In the genomic region with DNA sequence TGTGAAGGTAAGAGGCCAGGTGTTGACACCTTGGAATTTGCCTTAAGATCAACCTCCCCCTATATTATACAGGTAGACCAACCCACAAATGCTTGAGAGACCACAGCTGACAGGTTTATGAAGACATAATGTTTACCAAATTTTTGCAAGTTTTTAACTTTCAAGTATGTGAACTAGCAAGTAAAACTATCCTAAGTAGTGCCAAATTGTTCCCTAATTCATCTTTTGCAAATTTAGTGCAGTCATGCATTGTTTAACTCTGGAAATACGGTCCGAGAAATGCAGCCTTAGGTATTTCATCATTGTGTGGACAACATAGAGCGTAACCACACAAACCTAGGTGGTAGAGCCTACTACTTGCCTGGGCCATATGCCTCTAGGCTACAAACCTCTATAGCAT, we compare ENCODE assay signal across 31 cellular contexts. TPM values are rescaled to one million over a fixed set of nuclear protein-coding genes. Genes with fewer than 3 reads are reported as not detected.
DNase-seq lines count a peak whose midpoint lies in the region; ATAC-seq, FAIRE-seq and TF ChIP-seq lines count a peak whose summit lies in the region.
"Had no signal": no experiment of that assay in that cellular context is flagged by ENCODE, and none has a peak within 500 bp of the region (broad histone marks: within the 10 kb centered on the region; RNA-seq: fewer than 3 reads in every experiment).

No MANE protein-coding gene starts in this region.

- CTCF ChIA-PET in activated CD4-positive, alpha-beta T cell treated with anti-CD3 and anti-CD28 coated beads, Interleukin-2, amount 10 ng/mL, durations not matched to agents 7 days and 5 days (lab: Charles Lee), result interaction anchor here (6.0 kb wide), 1 partner anchor 12 kb away, joined by 17 read pairs; a partner anchor contains a TSS

- no peaks in the 10 kb centered on the region for H3K9me3 Mint-ChIP-seq in activated CD4-positive, alpha-beta T cell treated with anti-CD3 and anti-CD28 coated beads, Interleukin-2, amount 10 ng/mL, durations not matched to agents 7 days and 5 days
- H3K9me3 Mint-ChIP-seq in central memory CD8-positive, alpha-beta T cell, result no peaks in the 10 kb centered on the region
- H3K9me3 Mint-ChIP-seq in natural killer cell treated with Interleukin-12 subunit alpha and Interleukin-12 subunit beta and Interleukin-15 and Interleukin-18, amount 100 ng/mL, for 72 hours, result no peaks in the 10 kb centered on the region

- DNase-seq in activated CD4-positive, alpha-beta T cell treated with anti-CD3 and anti-CD28 coated beads, Interleukin-2, amount 10 ng/mL, durations not matched to agents 7 days and 5 days, result no peak
- no peak for DNase-seq in activated CD4-positive, alpha-beta T cell treated with anti-CD3 and anti-CD28 coated beads for 1 hour
- DNase-seq in HTR-8/SVneo (ENCODE audit: insufficient read length, low spot score) (no peak), GM20000 (ENCODE audit: low spot score) (no peak), NCI-H187 treated with DMSO at 0.1 percent for 48 hours (lab: John Stamatoyannopoulos, UW) (no peak)
- DNase-seq in central memory CD8-positive, alpha-beta T cell (ENCODE audit: low spot score in 2 of 2), result no peak
- no peak for DNase-seq in natural killer cell treated with Interleukin-12 subunit alpha and Interleukin-12 subunit beta and Interleukin-15 and Interleukin-18, amount 100 ng/mL, for 72 hours (ENCODE audit: low spot score)
- no peak for DNase-seq in stimulated activated CD4-positive, alpha-beta T cell treated with anti-CD3 and anti-CD28 coated beads, Interleukin-12 subunit alpha, Interleukin-12 subunit beta, amount 100 ng/mL, for 4 hours
- DNase-seq: activated CD4-positive, CD25-positive, alpha-beta regulatory T cell treated with anti-CD3 and anti-CD28 coated beads, Interleukin-2, amount 50 U/mL, for 72 hours; activated CD8-positive, alpha-beta memory T cell treated with anti-CD3 and anti-CD28 coated beads, Interleukin-2, amount 50 U/mL, for 48 hours; Calu3; caudate nucleus; DND-41; dorsolateral prefrontal cortex; GOT3; heart right ventricle; left colon; mesenchymal stem cell; MG63; NCI-H1417 treated with DMSO at 0.1 percent for 48 hours; NCI-H446; nucleus accumbens; PC-3; Right ventricle myocardium superior; stimulated activated CD4-positive, alpha-beta T cell treated with anti-CD3 and anti-CD28 coated beads, Interleukin-1b, Interleukin-23, amount 100 ng/mL, for 48 hours; SW 1271; upper lobe of left lung had no signal

- peaks cover 64% of the 10 kb centered on the region for H3K4me1 Mint-ChIP-seq in activated CD4-positive, alpha-beta T cell treated with anti-CD3 and anti-CD28 coated beads, Interleukin-2, amount 10 ng/mL, durations not matched to agents 7 days and 5 days
- peaks cover 66% of the 10 kb centered on the region for H3K4me1 Mint-ChIP-seq in central memory CD8-positive, alpha-beta T cell
- H3K4me1 Mint-ChIP-seq in natural killer cell treated with Interleukin-12 subunit alpha and Interleukin-12 subunit beta and Interleukin-15 and Interleukin-18, amount 100 ng/mL, for 72 hours (ENCODE audit: low read depth in 2 of 2), result peaks cover 60 to 66% of the 10 kb centered on the region in 2 donors

- H3K4me3 Mint-ChIP-seq in activated CD4-positive, alpha-beta T cell treated with anti-CD3 and anti-CD28 coated beads, Interleukin-2, amount 10 ng/mL, durations not matched to agents 7 days and 5 days, result no peak overlapping the region
- H3K4me3 Mint-ChIP-seq in central memory CD8-positive, alpha-beta T cell, result peak overlapping the region; percentile 41
- H3K4me3 Mint-ChIP-seq in natural killer cell treated with Interleukin-12 subunit alpha and Interleukin-12 subunit beta and Interleukin-15 and Interleukin-18, amount 100 ng/mL, for 72 hours, result peak overlapping the region; percentile 56
- H3K4me3 Mint-ChIP-seq: B cell had no signal

- no peaks in the 10 kb centered on the region for H3K27me3 Mint-ChIP-seq in activated CD4-positive, alpha-beta T cell treated with anti-CD3 and anti-CD28 coated beads, Interleukin-2, amount 10 ng/mL, durations not matched to agents 7 days and 5 days
- H3K27me3 Mint-ChIP-seq in central memory CD8-positive, alpha-beta T cell, result no peaks in the 10 kb centered on the region
- H3K27me3 Mint-ChIP-seq in natural killer cell treated with Interleukin-12 subunit alpha and Interleukin-12 subunit beta and Interleukin-15 and Interleukin-18, amount 100 ng/mL, for 72 hours, result no peaks in the 10 kb centered on the region
- H3K27me3 Mint-ChIP-seq: B cell had no signal

- peak; percentile 52 for FAIRE-seq in HTR-8/SVneo (lab: Jason Lieb, UNC)
- FAIRE-seq: A549, GM12878, K562 had no signal

- peaks cover 78% of the 10 kb centered on the region for H3K36me3 Mint-ChIP-seq in activated CD4-positive, alpha-beta T cell treated with anti-CD3 and anti-CD28 coated beads, Interleukin-2, amount 10 ng/mL, durations not matched to agents 7 days and 5 days (ENCODE audit: low read depth)
- peaks cover 55% of the 10 kb centered on the region for H3K36me3 Mint-ChIP-seq in central memory CD8-positive, alpha-beta T cell (ENCODE audit: insufficient read depth)
- peaks cover 65% of the 10 kb centered on the region for H3K36me3 Mint-ChIP-seq in natural killer cell treated with Interleukin-12 subunit alpha and Interleukin-12 subunit beta and Interleukin-15 and Interleukin-18, amount 100 ng/mL, for 72 hours

- no peak for TF ChIP-seq CTCF in GM20000 (IDR thresholded peaks at IDR 0.05; ENCODE audit: extremely low read depth, missing control alignments)

- POLR2A ChIA-PET in activated CD4-positive, alpha-beta T cell treated with anti-CD3 and anti-CD28 coated beads, Interleukin-2, amount 10 ng/mL, durations not matched to agents 7 days and 5 days (lab: Charles Lee), result no interaction called here

- peak overlapping the region; percentile 67 for H3K27ac Mint-ChIP-seq in activated CD4-positive, alpha-beta T cell treated with anti-CD3 and anti-CD28 coated beads, Interleukin-2, amount 10 ng/mL, durations not matched to agents 7 days and 5 days
- H3K27ac Mint-ChIP-seq in central memory CD8-positive, alpha-beta T cell (ENCODE audit: low read depth), result peak overlapping the region; percentile 86
- H3K27ac Mint-ChIP-seq in natural killer cell treated with Interleukin-12 subunit alpha and Interleukin-12 subunit beta and Interleukin-15 and Interleukin-18, amount 100 ng/mL, for 72 hours, result peak overlapping the region; percentile 97 to 100
- H3K27ac Mint-ChIP-seq: B cell had no signal

- ATAC-seq in central memory CD8-positive, alpha-beta T cell (replicated peaks; ENCODE audit: extremely low read depth, poor library complexity, severe bottlenecking), result no peak
- no peak for ATAC-seq in natural killer cell treated with Interleukin-12 subunit alpha and Interleukin-12 subunit beta and Interleukin-15 and Interleukin-18, amount 100 ng/mL, for 72 hours
- ATAC-seq: A549, GM12878, heart right ventricle, K562, left colon, PC-3 had no signal

RNA-seq across cellular contexts. Expression of a gene that starts 10.7 kb away (rescaled TPM):
- 100 to 1,000 TPM; 100 to 114 TPM for total RNA-seq in activated CD4-positive, alpha-beta T cell treated with anti-CD3 and anti-CD28 coated beads, Interleukin-2, amount 10 ng/mL, durations not matched to agents 7 days and 5 days
- total RNA-seq in natural killer cell treated with Interleukin-12 subunit alpha and Interleukin-12 subunit beta and Interleukin-15 and Interleukin-18, amount 100 ng/mL, for 72 hours, result 100 to 1,000 TPM in 1 of 2 donors, 10 to 100 TPM in 1; 93.2 to 145 TPM
